ENCODE assay signal across 23 cellular contexts in genomic region chrX:22373094-22373493, GRCh38.
"Had no signal": no experiment of that assay in that cellular context is flagged by ENCODE, and none has a peak within 500 bp of the region (broad histone marks: within the 10 kb centered on the region; RNA-seq: fewer than 3 reads in every experiment).

No MANE protein-coding gene starts in this region.

- H3K4me3 ChIP-seq: esophagus muscularis mucosa, heart right ventricle, left lung, mucosa of descending colon, neural progenitor cell, right lobe of liver, thoracic aorta, tibial nerve, upper lobe of left lung had no signal

- H2AFZ ChIP-seq: neural progenitor cell, parathyroid adenoma had no signal

- H3K9me3 ChIP-seq: esophagus muscularis mucosa, heart right ventricle, left lung, mucosa of descending colon, right lobe of liver, thoracic aorta, tibial nerve, upper lobe of left lung had no signal

- H3K4me2 ChIP-seq: neural progenitor cell had no signal

- H3K79me2 ChIP-seq: parathyroid adenoma had no signal

- H3K27ac ChIP-seq: esophagus muscularis mucosa, heart right ventricle, left lung, neural progenitor cell, parathyroid adenoma, right lobe of liver, thoracic aorta, tibial nerve, upper lobe of left lung had no signal

- H3K9ac ChIP-seq: neural progenitor cell, parathyroid adenoma had no signal

- DNase-seq: effector CD8-positive, alpha-beta T cell; endodermal cell; foreskin melanocyte; glutamatergic neuron; heart right ventricle; hippocampal formation; left cardiac atrium; left lung; mesenchymal stem cell; mucosa of descending colon; naive B cell; right lobe of liver; small intestine; stimulated activated CD4-positive, alpha-beta T cell treated with anti-CD3 and anti-CD28 coated beads, Interleukin-15, amount 100 ng/mL, for 24 hours; stimulated activated CD4-positive, alpha-beta T cell treated with anti-CD3 and anti-CD28 coated beads, Interleukin-2, amount 100 ng/mL, for 48 hours; stimulated activated naive B cell treated with anti-CD40 and anti-IgM and Interleukin-4, amounts not matched to agents 10 μg/mL and 1 μg/mL and 100 μg/mL, for 72 hours; upper lobe of left lung had no signal

- H3K36me3 ChIP-seq: esophagus muscularis mucosa, heart right ventricle, left lung, neural progenitor cell, right lobe of liver, thoracic aorta, tibial nerve, upper lobe of left lung had no signal

- H3K4me1 ChIP-seq: esophagus muscularis mucosa, heart right ventricle, left lung, neural progenitor cell, parathyroid adenoma, right lobe of liver, tibial nerve, upper lobe of left lung had no signal

- H3K27me3 ChIP-seq: esophagus muscularis mucosa, left lung, neural progenitor cell, right lobe of liver, tibial nerve, upper lobe of left lung had no signal

- ATAC-seq: heart right ventricle; left cardiac atrium; left lung; mucosa of descending colon; natural killer cell treated with Interleukin-12 subunit alpha and Interleukin-12 subunit beta and Interleukin-15 and Interleukin-18, amount 100 ng/mL, for 72 hours; right lobe of liver; stimulated activated naive B cell treated with anti-CD40 and anti-IgM and Interleukin-4, amounts not matched to agents 10 μg/mL and 1 μg/mL and 100 μg/mL, for 72 hours had no signal
